Comparison of ENCODE assay signal across 1 cellular context in the genomic region with DNA sequence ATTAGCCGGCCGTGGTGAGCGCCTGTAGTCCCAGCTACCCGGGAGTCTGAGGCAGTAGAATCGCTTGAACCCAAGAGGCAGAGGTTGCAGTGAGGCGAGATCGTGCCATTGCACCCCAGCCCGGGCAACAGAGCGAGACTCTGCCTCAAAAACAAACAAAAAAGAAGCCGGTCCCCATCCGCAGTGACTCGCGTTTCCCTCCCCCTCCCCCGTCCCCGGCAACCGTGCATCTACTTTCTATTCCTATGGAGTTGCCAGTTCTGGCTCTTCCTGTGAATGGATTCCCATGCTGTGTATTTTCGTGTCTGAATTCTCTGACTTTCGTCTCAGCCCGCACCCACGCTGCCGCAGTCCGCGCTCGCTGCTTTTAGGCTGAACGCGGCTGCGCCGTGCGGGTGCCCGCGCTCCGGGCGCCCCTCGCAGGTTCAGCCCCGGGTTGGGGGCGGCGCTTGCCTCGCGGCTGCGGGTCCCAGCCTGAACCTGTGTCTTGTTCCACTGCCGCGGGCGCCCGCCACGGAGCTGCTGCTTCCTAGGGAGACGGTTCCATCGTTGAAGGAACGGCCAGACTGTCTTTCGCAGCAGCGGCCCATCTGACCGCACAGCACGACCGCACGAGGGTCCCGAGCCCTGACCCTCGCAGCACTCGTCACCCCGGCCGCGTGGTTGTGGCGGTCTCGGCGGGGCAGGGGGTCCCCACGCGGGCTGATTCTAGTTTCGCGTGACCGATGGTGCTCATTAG.
TF ChIP-seq lines count a peak whose summit lies in the region.

No MANE protein-coding gene starts in this region.

TF ChIP-seq in HepG2, 621 proteins besides CTCF, POLR2A, EP300 and RAD21 (continued from another document and continues in another):
- TF ChIP-seq, protein P1, sequence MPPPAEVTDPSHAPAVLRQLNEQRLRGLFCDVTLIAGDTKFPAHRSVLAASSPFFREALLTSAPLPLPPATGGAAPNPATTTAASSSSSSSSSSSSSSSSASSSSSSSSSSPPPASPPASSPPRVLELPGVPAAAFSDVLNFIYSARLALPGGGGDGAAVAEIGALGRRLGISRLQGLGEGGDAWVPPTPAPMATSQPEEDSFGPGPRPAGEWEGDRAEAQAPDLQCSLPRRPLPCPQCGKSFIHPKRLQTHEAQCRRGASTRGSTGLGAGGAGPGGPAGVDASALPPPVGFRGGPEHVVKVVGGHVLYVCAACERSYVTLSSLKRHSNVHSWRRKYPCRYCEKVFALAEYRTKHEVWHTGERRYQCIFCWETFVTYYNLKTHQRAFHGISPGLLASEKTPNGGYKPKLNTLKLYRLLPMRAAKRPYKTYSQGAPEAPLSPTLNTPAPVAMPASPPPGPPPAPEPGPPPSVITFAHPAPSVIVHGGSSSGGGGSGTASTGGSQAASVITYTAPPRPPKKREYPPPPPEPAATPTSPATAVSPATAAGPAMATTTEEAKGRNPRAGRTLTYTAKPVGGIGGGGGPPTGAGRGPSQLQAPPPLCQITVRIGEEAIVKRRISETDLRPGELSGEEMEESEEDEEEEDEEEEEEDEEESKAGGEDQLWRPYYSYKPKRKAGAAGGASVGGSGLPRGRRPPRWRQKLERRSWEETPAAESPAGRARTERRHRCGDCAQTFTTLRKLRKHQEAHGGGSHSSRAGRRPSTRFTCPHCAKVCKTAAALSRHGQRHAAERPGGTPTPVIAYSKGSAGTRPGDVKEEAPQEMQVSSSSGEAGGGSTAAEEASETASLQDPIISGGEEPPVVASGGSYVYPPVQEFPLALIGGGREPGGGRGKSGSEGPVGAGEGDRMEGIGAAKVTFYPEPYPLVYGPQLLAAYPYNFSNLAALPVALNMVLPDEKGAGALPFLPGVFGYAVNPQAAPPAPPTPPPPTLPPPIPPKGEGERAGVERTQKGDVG (CRISPR knock-in tag; IDR thresholded peaks at IDR 0.05; ENCODE audit: borderline replicate concordance): peak; percentile 62; the same call in 1 of the 2 replicates
- TF ChIP-seq ZBTB3 (CRISPR knock-in tag; IDR thresholded peaks at IDR 0.05; ENCODE audit: borderline replicate concordance, low read depth) (peak; percentile 74; the same call in 1 of the 2 replicates), ZNF7 (CRISPR knock-in tag; IDR thresholded peaks at IDR 0.05) (0 out of 2 replicates have a peak, but pooled peaks have one; percentile 23), REPIN1 (CRISPR knock-in tag; IDR thresholded peaks at IDR 0.05; ENCODE audit: borderline replicate concordance, low read depth) (peak; percentile 95), GABPB1 (CRISPR knock-in tag; IDR thresholded peaks at IDR 0.05) (peak; percentile 72; the same call in 1 of the 2 replicates), MED1 (CRISPR knock-in tag; IDR thresholded peaks at IDR 0.05) (peak; percentile 77), CC2D1A (CRISPR knock-in tag; IDR thresholded peaks at IDR 0.05) (peak; percentile 89; the same call in 1 of the 2 replicates), ZNF230 (CRISPR knock-in tag; IDR thresholded peaks at IDR 0.05) (peak; percentile 91), ZNF674 (CRISPR knock-in tag; IDR thresholded peaks at IDR 0.05; ENCODE audit: low read depth) (0 out of 2 replicates have a peak, but pooled peaks have one; percentile 76), HNF4G (IDR thresholded peaks at IDR 0.05; ENCODE audit: borderline replicate concordance, low read depth, low read length) (no peak; the same call in 1 of the 2 replicates), HNF4G (CRISPR knock-in tag; IDR thresholded peaks at IDR 0.05; ENCODE audit: borderline replicate concordance, low read depth) (peak; percentile 20; the same call in 1 of the 2 replicates), AKAP8 (CRISPR knock-in tag; IDR thresholded peaks at IDR 0.05) (peak; percentile 92), ZNF280B (CRISPR knock-in tag; IDR thresholded peaks at IDR 0.05; ENCODE audit: borderline replicate concordance) (peak; percentile 71; the same call in 1 of the 2 replicates), DPF2 (CRISPR knock-in tag; IDR thresholded peaks at IDR 0.05; ENCODE audit: borderline replicate concordance, low read depth) (peak; percentile 61; the same call in 1 of the 2 replicates), ZSCAN25 (CRISPR knock-in tag; IDR thresholded peaks at IDR 0.05) (no peak), SRY (CRISPR knock-in tag; IDR thresholded peaks at IDR 0.05) (peak; percentile 78; the same call in 1 of the 2 replicates), ZNF883 (CRISPR knock-in tag; IDR thresholded peaks at IDR 0.05; ENCODE audit: not compliant biosample characterization) (peak; percentile 82), NFE2 (CRISPR knock-in tag; IDR thresholded peaks at IDR 0.05) (0 out of 2 replicates have a peak, but pooled peaks have one; percentile 27), ZNF282 (IDR thresholded peaks at IDR 0.05; ENCODE audit: partially characterized antibody) (no peak), NONO (IDR thresholded peaks at IDR 0.05) (no peak), NONO (CRISPR knock-in tag; conservative IDR thresholded peaks at IDR 0.05) (peak; percentile 87), ZNF597 (CRISPR knock-in tag; IDR thresholded peaks at IDR 0.05) (0 out of 2 replicates have a peak, but pooled peaks have one; percentile 64), THAP7 (CRISPR knock-in tag; IDR thresholded peaks at IDR 0.05) (no peak), TBL1XR1 (IDR thresholded peaks at IDR 0.05; ENCODE audit: borderline replicate concordance, low read length, partially characterized antibody) (no peak), ZSCAN30 (CRISPR knock-in tag; IDR thresholded peaks at IDR 0.05) (peak; percentile 32; the same call in 1 of the 2 replicates), ZNF570 (CRISPR knock-in tag; IDR thresholded peaks at IDR 0.05; ENCODE audit: borderline replicate concordance) (0 out of 2 replicates have a peak, but pooled peaks have one; percentile 59), BORCS8-MEF2B (CRISPR knock-in tag; IDR thresholded peaks at IDR 0.05) (peak; percentile 85), ZNF331 (CRISPR knock-in tag; IDR thresholded peaks at IDR 0.05) (peak; percentile 40; the same call in 1 of the 2 replicates), SCMH1 (CRISPR knock-in tag; IDR thresholded peaks at IDR 0.05; ENCODE audit: borderline replicate concordance) (no peak), ARNT2 (CRISPR knock-in tag; IDR thresholded peaks at IDR 0.05; ENCODE audit: low read depth) (peak; percentile 88), SALL1 (CRISPR knock-in tag; IDR thresholded peaks at IDR 0.05) (0 out of 2 replicates have a peak, but pooled peaks have one; percentile 58)
- TF ChIP-seq, protein P2, sequence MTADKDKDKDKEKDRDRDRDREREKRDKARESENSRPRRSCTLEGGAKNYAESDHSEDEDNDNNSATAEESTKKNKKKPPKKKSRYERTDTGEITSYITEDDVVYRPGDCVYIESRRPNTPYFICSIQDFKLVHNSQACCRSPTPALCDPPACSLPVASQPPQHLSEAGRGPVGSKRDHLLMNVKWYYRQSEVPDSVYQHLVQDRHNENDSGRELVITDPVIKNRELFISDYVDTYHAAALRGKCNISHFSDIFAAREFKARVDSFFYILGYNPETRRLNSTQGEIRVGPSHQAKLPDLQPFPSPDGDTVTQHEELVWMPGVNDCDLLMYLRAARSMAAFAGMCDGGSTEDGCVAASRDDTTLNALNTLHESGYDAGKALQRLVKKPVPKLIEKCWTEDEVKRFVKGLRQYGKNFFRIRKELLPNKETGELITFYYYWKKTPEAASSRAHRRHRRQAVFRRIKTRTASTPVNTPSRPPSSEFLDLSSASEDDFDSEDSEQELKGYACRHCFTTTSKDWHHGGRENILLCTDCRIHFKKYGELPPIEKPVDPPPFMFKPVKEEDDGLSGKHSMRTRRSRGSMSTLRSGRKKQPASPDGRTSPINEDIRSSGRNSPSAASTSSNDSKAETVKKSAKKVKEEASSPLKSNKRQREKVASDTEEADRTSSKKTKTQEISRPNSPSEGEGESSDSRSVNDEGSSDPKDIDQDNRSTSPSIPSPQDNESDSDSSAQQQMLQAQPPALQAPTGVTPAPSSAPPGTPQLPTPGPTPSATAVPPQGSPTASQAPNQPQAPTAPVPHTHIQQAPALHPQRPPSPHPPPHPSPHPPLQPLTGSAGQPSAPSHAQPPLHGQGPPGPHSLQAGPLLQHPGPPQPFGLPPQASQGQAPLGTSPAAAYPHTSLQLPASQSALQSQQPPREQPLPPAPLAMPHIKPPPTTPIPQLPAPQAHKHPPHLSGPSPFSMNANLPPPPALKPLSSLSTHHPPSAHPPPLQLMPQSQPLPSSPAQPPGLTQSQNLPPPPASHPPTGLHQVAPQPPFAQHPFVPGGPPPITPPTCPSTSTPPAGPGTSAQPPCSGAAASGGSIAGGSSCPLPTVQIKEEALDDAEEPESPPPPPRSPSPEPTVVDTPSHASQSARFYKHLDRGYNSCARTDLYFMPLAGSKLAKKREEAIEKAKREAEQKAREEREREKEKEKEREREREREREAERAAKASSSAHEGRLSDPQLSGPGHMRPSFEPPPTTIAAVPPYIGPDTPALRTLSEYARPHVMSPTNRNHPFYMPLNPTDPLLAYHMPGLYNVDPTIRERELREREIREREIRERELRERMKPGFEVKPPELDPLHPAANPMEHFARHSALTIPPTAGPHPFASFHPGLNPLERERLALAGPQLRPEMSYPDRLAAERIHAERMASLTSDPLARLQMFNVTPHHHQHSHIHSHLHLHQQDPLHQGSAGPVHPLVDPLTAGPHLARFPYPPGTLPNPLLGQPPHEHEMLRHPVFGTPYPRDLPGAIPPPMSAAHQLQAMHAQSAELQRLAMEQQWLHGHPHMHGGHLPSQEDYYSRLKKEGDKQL (CRISPR knock-in tag; IDR thresholded peaks at IDR 0.05; ENCODE audit: low read depth): no peak; the same call in 1 of the 2 replicates
- TF ChIP-seq, protein P3, sequence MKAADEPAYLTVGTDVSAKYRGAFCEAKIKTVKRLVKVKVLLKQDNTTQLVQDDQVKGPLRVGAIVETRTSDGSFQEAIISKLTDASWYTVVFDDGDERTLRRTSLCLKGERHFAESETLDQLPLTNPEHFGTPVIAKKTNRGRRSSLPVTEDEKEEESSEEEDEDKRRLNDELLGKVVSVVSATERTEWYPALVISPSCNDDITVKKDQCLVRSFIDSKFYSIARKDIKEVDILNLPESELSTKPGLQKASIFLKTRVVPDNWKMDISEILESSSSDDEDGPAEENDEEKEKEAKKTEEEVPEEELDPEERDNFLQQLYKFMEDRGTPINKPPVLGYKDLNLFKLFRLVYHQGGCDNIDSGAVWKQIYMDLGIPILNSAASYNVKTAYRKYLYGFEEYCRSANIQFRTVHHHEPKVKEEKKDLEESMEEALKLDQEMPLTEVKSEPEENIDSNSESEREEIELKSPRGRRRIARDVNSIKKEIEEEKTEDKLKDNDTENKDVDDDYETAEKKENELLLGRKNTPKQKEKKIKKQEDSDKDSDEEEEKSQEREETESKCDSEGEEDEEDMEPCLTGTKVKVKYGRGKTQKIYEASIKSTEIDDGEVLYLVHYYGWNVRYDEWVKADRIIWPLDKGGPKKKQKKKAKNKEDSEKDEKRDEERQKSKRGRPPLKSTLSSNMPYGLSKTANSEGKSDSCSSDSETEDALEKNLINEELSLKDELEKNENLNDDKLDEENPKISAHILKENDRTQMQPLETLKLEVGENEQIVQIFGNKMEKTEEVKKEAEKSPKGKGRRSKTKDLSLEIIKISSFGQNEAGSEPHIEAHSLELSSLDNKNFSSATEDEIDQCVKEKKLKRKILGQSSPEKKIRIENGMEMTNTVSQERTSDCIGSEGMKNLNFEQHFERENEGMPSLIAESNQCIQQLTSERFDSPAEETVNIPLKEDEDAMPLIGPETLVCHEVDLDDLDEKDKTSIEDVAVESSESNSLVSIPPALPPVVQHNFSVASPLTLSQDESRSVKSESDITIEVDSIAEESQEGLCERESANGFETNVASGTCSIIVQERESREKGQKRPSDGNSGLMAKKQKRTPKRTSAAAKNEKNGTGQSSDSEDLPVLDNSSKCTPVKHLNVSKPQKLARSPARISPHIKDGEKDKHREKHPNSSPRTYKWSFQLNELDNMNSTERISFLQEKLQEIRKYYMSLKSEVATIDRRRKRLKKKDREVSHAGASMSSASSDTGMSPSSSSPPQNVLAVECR (CRISPR knock-in tag; IDR thresholded peaks at IDR 0.05; ENCODE audit: borderline replicate concordance): peak; percentile 54; the same call in 1 of the 2 replicates
- TF ChIP-seq, protein P4, sequence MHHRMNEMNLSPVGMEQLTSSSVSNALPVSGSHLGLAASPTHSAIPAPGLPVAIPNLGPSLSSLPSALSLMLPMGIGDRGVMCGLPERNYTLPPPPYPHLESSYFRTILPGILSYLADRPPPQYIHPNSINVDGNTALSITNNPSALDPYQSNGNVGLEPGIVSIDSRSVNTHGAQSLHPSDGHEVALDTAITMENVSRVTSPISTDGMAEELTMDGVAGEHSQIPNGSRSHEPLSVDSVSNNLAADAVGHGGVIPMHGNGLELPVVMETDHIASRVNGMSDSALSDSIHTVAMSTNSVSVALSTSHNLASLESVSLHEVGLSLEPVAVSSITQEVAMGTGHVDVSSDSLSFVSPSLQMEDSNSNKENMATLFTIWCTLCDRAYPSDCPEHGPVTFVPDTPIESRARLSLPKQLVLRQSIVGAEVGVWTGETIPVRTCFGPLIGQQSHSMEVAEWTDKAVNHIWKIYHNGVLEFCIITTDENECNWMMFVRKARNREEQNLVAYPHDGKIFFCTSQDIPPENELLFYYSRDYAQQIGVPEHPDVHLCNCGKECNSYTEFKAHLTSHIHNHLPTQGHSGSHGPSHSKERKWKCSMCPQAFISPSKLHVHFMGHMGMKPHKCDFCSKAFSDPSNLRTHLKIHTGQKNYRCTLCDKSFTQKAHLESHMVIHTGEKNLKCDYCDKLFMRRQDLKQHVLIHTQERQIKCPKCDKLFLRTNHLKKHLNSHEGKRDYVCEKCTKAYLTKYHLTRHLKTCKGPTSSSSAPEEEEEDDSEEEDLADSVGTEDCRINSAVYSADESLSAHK (CRISPR knock-in tag; IDR thresholded peaks at IDR 0.05; ENCODE audit: borderline replicate concordance): no peak; the same call in 1 of the 2 replicates
